8 cellular contexts compared by ENCODE assay signal in genomic region chr2:64859208-64860161, GRCh38.
DNase-seq lines count a peak whose midpoint lies in the region; TF ChIP-seq lines count a peak whose summit lies in the region.

No MANE protein-coding gene starts in this region.

- peak; percentile 19 to 26 for TF ChIP-seq POLR2A in tibial nerve (IDR thresholded peaks at IDR 0.05)

- no CpG with 5 or more reads among the region's 63 CpGs for WGBS in mesendoderm (ENCODE audit: extremely low coverage, insufficient coverage, low lambda C conversion rate)
- 3 to 6% methylated on average over 30 to 44 of the region's 63 CpGs for WGBS in tibial nerve, 2 donors

- DNase-seq in activated naive CD4-positive, alpha-beta T cell treated with anti-CD3 and anti-CD28 coated beads for 36 hours = peak; percentile 39
- no peak for DNase-seq in activated naive CD4-positive, alpha-beta T cell treated with anti-CD3 and anti-CD28 coated beads, Interleukin-2, amount 50 U/mL, for 16 hours
- DNase-seq in HT-29 (ENCODE audit: low spot score) (peak; percentile 80), RPMI7951 (ENCODE audit: low read depth) (peak; percentile 96), epidermal melanocyte (ENCODE audit: insufficient read length, low spot score) (peak; percentile 97), mesendoderm (peak; percentile 78), tibial nerve (ENCODE audit: low spot score in 2 of 2) (peak; percentile 77 to 79)
- DNase-seq in CD4-positive, alpha-beta memory T cell = no peak

- H4K8ac ChIP-seq in mesendoderm (ENCODE audit: low read depth, low read length) = peak overlapping the region; percentile 40

- H3K9me3 ChIP-seq in tibial nerve = no peaks in the 10 kb centered on the region
- H3K9me3 ChIP-seq in CD4-positive, alpha-beta memory T cell (ENCODE audit: control insufficient read depth in 1 of 2, low read length in 2 of 2) = no peaks in the 10 kb centered on the region

- H3K27me3 ChIP-seq in mesendoderm (ENCODE audit: insufficient read depth, low read length, poor library complexity) = no peaks in the 10 kb centered on the region
- no peaks in the 10 kb centered on the region for H3K27me3 ChIP-seq in tibial nerve
- no peaks in the 10 kb centered on the region for H3K27me3 ChIP-seq in CD4-positive, alpha-beta memory T cell (ENCODE audit: insufficient read depth, low read length)

- H3K18ac ChIP-seq in mesendoderm (ENCODE audit: low read length) = peak overlapping the region; percentile 82

- H3K4me2 ChIP-seq in mesendoderm (ENCODE audit: low read length) = peak overlapping the region; percentile 53

- H3K79me1 ChIP-seq in mesendoderm (ENCODE audit: low read length) = no peaks in the 10 kb centered on the region

- H3K4me1 ChIP-seq in mesendoderm (ENCODE audit: control insufficient read depth, low read depth, low read length) = peaks cover 20% of the 10 kb centered on the region
- H3K4me1 ChIP-seq in tibial nerve = peaks cover 8 to 49% (median 36%) of the 10 kb centered on the region in 4 donors
- peaks cover 1% of the 10 kb centered on the region for H3K4me1 ChIP-seq in CD4-positive, alpha-beta memory T cell (ENCODE audit: insufficient read depth, low read length)

- CTCF ChIA-PET in activated naive CD4-positive, alpha-beta T cell treated with anti-CD3 and anti-CD28 coated beads for 36 hours (lab: Charles Lee) = interaction anchor here (0.7 to 1.7 kb wide), 5 partner anchors 8 to 337 kb away, joined by 3 to 6 read pairs (median 3); no protein-coding TSS in a partner anchor
- CTCF ChIA-PET in CD4-positive, alpha-beta memory T cell (lab: Charles Lee; ENCODE audit: partially characterized antibody) = interaction anchor here (0.8 to 2.3 kb wide), 4 partner anchors 8 to 213 kb away, joined by 3 to 7 read pairs (median 3); no protein-coding TSS in a partner anchor

- no peak overlapping the region for H3K4me3 ChIP-seq in mesendoderm (ENCODE audit: low read length)
- H3K4me3 ChIP-seq in tibial nerve = peak overlapping the region; percentile 33 to 62 (median 46)
- no peak overlapping the region for H3K4me3 ChIP-seq in CD4-positive, alpha-beta memory T cell (ENCODE audit: low read length in 2 of 2)

- H3K4me1 Mint-ChIP-seq in activated naive CD4-positive, alpha-beta T cell treated with anti-CD3 and anti-CD28 coated beads for 36 hours (ENCODE audit: low read depth) = peaks cover 5% of the 10 kb centered on the region
- peaks cover 0 to 2% (median under 1%) of the 10 kb centered on the region in 4 donors for H3K4me1 Mint-ChIP-seq in CD4-positive, alpha-beta memory T cell

- peak overlapping the region; percentile 20 for H3K23ac ChIP-seq in mesendoderm (ENCODE audit: low read length)

- H4K5ac ChIP-seq in mesendoderm (ENCODE audit: low read length) = no peak overlapping the region

- H3K36me3 ChIP-seq in mesendoderm (ENCODE audit: control insufficient read depth, insufficient read depth, low read length) (no peaks in the 10 kb centered on the region), tibial nerve (no peaks in the 10 kb centered on the region)
- no peaks in the 10 kb centered on the region for H3K36me3 ChIP-seq in CD4-positive, alpha-beta memory T cell (ENCODE audit: insufficient read depth, low read length)

- peak overlapping the region; percentile 84 for H3K56ac ChIP-seq in mesendoderm (ENCODE audit: low read length)

- H3K4me3 Mint-ChIP-seq in activated naive CD4-positive, alpha-beta T cell treated with anti-CD3 and anti-CD28 coated beads for 36 hours = peak overlapping the region; percentile 28
- H3K4me3 Mint-ChIP-seq in CD4-positive, alpha-beta memory T cell = peak overlapping the region in 3 of 8 donors; percentile 22 to 37 (median 29)

- peak in 1 of 2 donors; percentile 75 for TF ChIP-seq EP300 in tibial nerve (IDR thresholded peaks at IDR 0.05)

- H3K27ac Mint-ChIP-seq in activated naive CD4-positive, alpha-beta T cell treated with anti-CD3 and anti-CD28 coated beads for 36 hours = no peak overlapping the region
- no peak overlapping the region for H3K27ac Mint-ChIP-seq in CD4-positive, alpha-beta memory T cell

- H2BK120ac ChIP-seq in mesendoderm (ENCODE audit: low read depth, low read length) = no peak overlapping the region

- H2AK5ac ChIP-seq in mesendoderm (ENCODE audit: low read length) = no peak overlapping the region

- H2BK5ac ChIP-seq in mesendoderm (ENCODE audit: low read length) = no peak overlapping the region

- no peaks in the 10 kb centered on the region for H3K36me3 Mint-ChIP-seq in activated naive CD4-positive, alpha-beta T cell treated with anti-CD3 and anti-CD28 coated beads for 36 hours (ENCODE audit: low read depth)
- H3K36me3 Mint-ChIP-seq in CD4-positive, alpha-beta memory T cell = no peaks in the 10 kb centered on the region

- H3K9ac ChIP-seq in mesendoderm (ENCODE audit: low read length) = peak overlapping the region; percentile 60

- H3K4ac ChIP-seq in mesendoderm (ENCODE audit: low read depth, low read length) = no peak overlapping the region

- peak overlapping the region; percentile 46 for H3K27ac ChIP-seq in mesendoderm (ENCODE audit: low read depth, low read length)
- peak overlapping the region; percentile 88 to 97 (median 94) for H3K27ac ChIP-seq in tibial nerve
- no peak overlapping the region for H3K27ac ChIP-seq in CD4-positive, alpha-beta memory T cell (ENCODE audit: low read depth, low read length)

- intact Hi-C loops in activated naive CD4-positive, alpha-beta T cell treated with anti-CD3 and anti-CD28 coated beads for 36 hours (cut with micrococcal nuclease) = loop anchor here (10.0 kb wide), 1 partner anchor 815 kb away; no protein-coding TSS in a partner anchor
- intact Hi-C loops in CD4-positive, alpha-beta memory T cell (cut with micrococcal nuclease) = no loop called here

- H3K27me3 Mint-ChIP-seq in activated naive CD4-positive, alpha-beta T cell treated with anti-CD3 and anti-CD28 coated beads for 36 hours (ENCODE audit: low read depth) = peaks cover 7% of the 10 kb centered on the region
- H3K27me3 Mint-ChIP-seq in CD4-positive, alpha-beta memory T cell = peaks cover 4 to 8% of the 10 kb centered on the region in 2 donors

- no peaks in the 10 kb centered on the region for H3K79me2 ChIP-seq in mesendoderm (ENCODE audit: control insufficient read depth, insufficient read depth, low read length)

- POLR2A ChIA-PET in CD4-positive, alpha-beta memory T cell (lab: Charles Lee; ENCODE audit: partially characterized antibody) = interaction anchor here (0.6 kb wide), 1 partner anchor 186 kb away, joined by 3 read pairs; no protein-coding TSS in a partner anchor

- peak in 3 of 5 experiments; percentile 20 to 40 (median 29) for TF ChIP-seq CTCF in tibial nerve (IDR thresholded peaks at IDR 0.05)

- H2BK15ac ChIP-seq in mesendoderm (replicated peaks; ENCODE audit: low read depth) = no peak overlapping the region

- H3K9me3 Mint-ChIP-seq in activated naive CD4-positive, alpha-beta T cell treated with anti-CD3 and anti-CD28 coated beads for 36 hours = no peaks in the 10 kb centered on the region
- H3K9me3 Mint-ChIP-seq in CD4-positive, alpha-beta memory T cell = no peaks in the 10 kb centered on the region

Comparison
In these comparisons a context has a peak if more than half of its experiments do, and no peak if none do; other contexts are left out.
1. DNase-seq: peak in activated naive CD4-positive, alpha-beta T cell treated with anti-CD3 and anti-CD28 coated beads for 36 hours (single experiment), HT-29 (single experiment), RPMI7951 (single experiment), epidermal melanocyte (single experiment), mesendoderm (single experiment) and tibial nerve (2 of 2); none in activated naive CD4-positive, alpha-beta T cell treated with anti-CD3 and anti-CD28 coated beads, Interleukin-2, amount 50 U/mL, for 16 hours (single experiment) and CD4-positive, alpha-beta memory T cell (0 of 5).
2. H3K4me3 ChIP-seq: peak in tibial nerve (4 of 4); none in mesendoderm (single experiment) and CD4-positive, alpha-beta memory T cell (0 of 2).